ENCODE assay signal across 18 cellular contexts in genomic region chr16:72500545-72500944, GRCh38.
DNase-seq lines count a peak whose midpoint lies in the region; ATAC-seq, FAIRE-seq and TF ChIP-seq lines count a peak whose summit lies in the region.
"Had no signal": no experiment of that assay in that cellular context is flagged by ENCODE, and none has a peak within 500 bp of the region (broad histone marks: within the 10 kb centered on the region; RNA-seq: fewer than 3 reads in every experiment).

No MANE protein-coding gene starts in this region.

- H3K4me2 ChIP-seq in K562 (ENCODE audit: insufficient read depth, low read length), result no peak overlapping the region
- peak overlapping the region; percentile 83 for H3K4me2 ChIP-seq in neural cell (ENCODE audit: low read length)
- H3K4me2 ChIP-seq: A549, BLaER1, GM23338 had no signal

- no peaks in the 10 kb centered on the region for H3K9me3 Mint-ChIP-seq in activated T-helper 17 cell treated with anti-CD3 and anti-CD28 coated beads, Interleukin-2, amount 50 U/mL, for 72 hours
- H3K9me3 Mint-ChIP-seq: CD14-positive monocyte; CD4-positive, alpha-beta memory T cell; GM23338 had no signal

- H3K9me2 ChIP-seq in neural cell (ENCODE audit: insufficient read depth, low read length), result no peaks in the 10 kb centered on the region

- H4K20me1 ChIP-seq in K562 (replicated peaks; ENCODE audit: control insufficient read depth, insufficient read depth, low read length), result no peaks in the 10 kb centered on the region
- no peaks in the 10 kb centered on the region for H4K20me1 ChIP-seq in neural cell (ENCODE audit: insufficient read depth)
- H4K20me1 ChIP-seq: BLaER1 had no signal

- no peaks in the 10 kb centered on the region for H3K4me1 Mint-ChIP-seq in activated T-helper 17 cell treated with anti-CD3 and anti-CD28 coated beads, Interleukin-2, amount 50 U/mL, for 72 hours
- H3K4me1 Mint-ChIP-seq: CD14-positive monocyte had no signal

- no TSS peak for BruUV-seq in K562 (replicated peaks; lab: Mats Ljungman, UMichigan)

- DNase-seq in K562 (ENCODE audit: extremely low read depth in 1 of 4, low spot score in 3 of 4) (no peak), Ammon's horn (ENCODE audit: low spot score) (no peak)
- DNase-seq: AML-193; CD4-positive, alpha-beta memory T cell; DMS153; DMS79; GDM1; HCEC 1CT had no signal

- H3F3A ChIP-seq in neural cell (ENCODE audit: insufficient read depth, low read length, poor library complexity, severe bottlenecking), result peaks cover 9% of the 10 kb centered on the region

- no peaks in the 10 kb centered on the region for H3K27me3 ChIP-seq in K562 (ENCODE audit: control insufficient read depth in 2 of 2, insufficient read depth in 2 of 2, low read length in 2 of 2)
- no peaks in the 10 kb centered on the region for H3K27me3 ChIP-seq in endocrine pancreas (ENCODE audit: control insufficient read depth, insufficient read depth, low read length)
- H3K27me3 ChIP-seq in neural cell (ENCODE audit: insufficient read depth, low read depth, low read length), result no peaks in the 10 kb centered on the region
- H3K27me3 ChIP-seq: BLaER1 had no signal

- no peaks in the 10 kb centered on the region for H3K9me1 ChIP-seq in K562 (ENCODE audit: control insufficient read depth, insufficient read depth, low read length)

- POLR2A ChIA-PET in K562 (lab: Yijun Ruan, JAX), result no interaction called here

- no peaks in the 10 kb centered on the region for H3K36me3 ChIP-seq in K562 (ENCODE audit: control insufficient read depth, insufficient read depth, low read length)
- H3K36me3 ChIP-seq in endocrine pancreas (ENCODE audit: control insufficient read depth, insufficient read depth, low read length), result no peaks in the 10 kb centered on the region
- no peaks in the 10 kb centered on the region for H3K36me3 ChIP-seq in neural cell (ENCODE audit: insufficient read depth, low read length)
- H3K36me3 ChIP-seq: BLaER1 had no signal

- TF ChIP-seq RAD21 in K562 (CRISPR knock-in tag; conservative IDR thresholded peaks at IDR 0.05 in 1 of 2, IDR thresholded peaks at IDR 0.05 in 1 of 2) (no peak), neural cell (conservative IDR thresholded peaks at IDR 0.05) (no peak)

- no peak for TF ChIP-seq CTCF in K562 (IDR thresholded peaks at IDR 0.05 in 2 of 3, conservative IDR thresholded peaks at IDR 0.05 in 1 of 3; ENCODE audit: insufficient read depth in 2 of 3, low read depth in 1 of 3, low read length in 3 of 3)
- TF ChIP-seq CTCF in neural cell (IDR thresholded peaks at IDR 0.05; ENCODE audit: poor library complexity, severe bottlenecking), result no peak

- TF ChIP-seq POLR2A in K562 (conservative IDR thresholded peaks at IDR 0.05), result no peak

- intact Hi-C loops in K562 (cut with micrococcal nuclease), result loop anchor here (5.0 kb wide), 2 partner anchors 347 to 1537 kb away; no protein-coding TSS in a partner anchor

- no peak for TF ChIP-seq EP300 in K562 (IDR thresholded peaks at IDR 0.05; ENCODE audit: low read length)
- TF ChIP-seq EP300 in neural cell (conservative IDR thresholded peaks at IDR 0.05; ENCODE audit: poor library complexity, severe bottlenecking), result peak; percentile 45

- H3K4me3 ChIP-seq in K562 (no peak overlapping the region), endocrine pancreas (ENCODE audit: control insufficient read depth, insufficient read depth, low read length) (peak overlapping the region; percentile 29), neural cell (ENCODE audit: low read length) (peak overlapping the region; percentile 42)
- H3K4me3 ChIP-seq: A549, BLaER1, GM23338 had no signal

- H3K4me3 Mint-ChIP-seq in activated T-helper 17 cell treated with anti-CD3 and anti-CD28 coated beads, Interleukin-2, amount 50 U/mL, for 72 hours, result no peak overlapping the region
- H3K4me3 Mint-ChIP-seq: CD14-positive monocyte; CD4-positive, alpha-beta memory T cell; GM23338 had no signal

- H3K9me3 ChIP-seq in K562 (replicated peaks; ENCODE audit: control insufficient read depth, insufficient read depth, low read depth, low read length) (no peaks in the 10 kb centered on the region), endocrine pancreas (ENCODE audit: control insufficient read depth, low read length) (no peaks in the 10 kb centered on the region), neural cell (ENCODE audit: low read length) (no peaks in the 10 kb centered on the region)
- H3K9me3 ChIP-seq: A549, BLaER1 had no signal

- in situ Hi-C loops in K562 (cut with MboI), result no loop called here

- H3K79me2 ChIP-seq in K562 (ENCODE audit: control insufficient read depth, insufficient read depth, low read length), result no peaks in the 10 kb centered on the region
- peaks cover 44% of the 10 kb centered on the region for H3K79me2 ChIP-seq in neural cell (replicated peaks; ENCODE audit: insufficient read depth, low read length)

- H3K27me3 Mint-ChIP-seq in activated T-helper 17 cell treated with anti-CD3 and anti-CD28 coated beads, Interleukin-2, amount 50 U/mL, for 72 hours, result no peaks in the 10 kb centered on the region

- H3K27ac ChIP-seq in K562 (ENCODE audit: extremely low read depth, low read depth, low read length) (no peak overlapping the region), neural cell (ENCODE audit: low read length) (peak overlapping the region; percentile 97)
- H3K27ac ChIP-seq: A549, BLaER1 had no signal

- H3K36me3 Mint-ChIP-seq in activated T-helper 17 cell treated with anti-CD3 and anti-CD28 coated beads, Interleukin-2, amount 50 U/mL, for 72 hours (ENCODE audit: low read depth), result no peaks in the 10 kb centered on the region
- H3K36me3 Mint-ChIP-seq: CD14-positive monocyte; CD4-positive, alpha-beta memory T cell had no signal

- ATAC-seq in K562 (no peak), GM18858 (IDR thresholded peaks at IDR 0.05; ENCODE audit: unreplicated experiment) (no peak)
- no peak for ATAC-seq in activated T-helper 17 cell treated with anti-CD3 and anti-CD28 coated beads, Interleukin-2, amount 50 U/mL, for 72 hours (replicated peaks)
- ATAC-seq: A549, GM23338 had no signal

- FAIRE-seq in K562 (lab: Jason Lieb, UNC), result no peak
- FAIRE-seq: A549, GM19239, H54 had no signal

- WGBS in K562 (ENCODE audit: insufficient coverage, low coverage, missing lambda C conversion rate), result 54% methylated on average over 5 of the region's 5 CpGs

- H3K4me1 ChIP-seq in K562 (replicated peaks in 1 of 2; ENCODE audit: control insufficient read depth in 2 of 2, insufficient read depth in 2 of 2, low read length in 2 of 2), result no peaks in the 10 kb centered on the region
- no peaks in the 10 kb centered on the region for H3K4me1 ChIP-seq in endocrine pancreas (ENCODE audit: control insufficient read depth, insufficient read depth, low read length)
- H3K4me1 ChIP-seq: A549, BLaER1 had no signal

- no peak overlapping the region for H3K27ac Mint-ChIP-seq in activated T-helper 17 cell treated with anti-CD3 and anti-CD28 coated beads, Interleukin-2, amount 50 U/mL, for 72 hours
- H3K27ac Mint-ChIP-seq: CD14-positive monocyte; CD4-positive, alpha-beta memory T cell; GM23338 had no signal

- H3K9ac ChIP-seq in K562 (ENCODE audit: insufficient read depth in 1 of 2, low read depth in 2 of 2, low read length in 2 of 2) (no peak overlapping the region), endocrine pancreas (ENCODE audit: control insufficient read depth, insufficient read depth, low read length) (no peak overlapping the region), neural cell (ENCODE audit: low read length) (peak overlapping the region; percentile 67)
- H3K9ac ChIP-seq: BLaER1 had no signal

- H2AFZ ChIP-seq in K562 (ENCODE audit: low read depth, low read length) (no peak overlapping the region), neural cell (ENCODE audit: low read depth, low read length) (no peak overlapping the region)
- H2AFZ ChIP-seq: GM23338 had no signal

- CTCF ChIA-PET in K562 (lab: Yijun Ruan, JAX; ENCODE audit: low intra/inter-chr PET ratio), result no interaction called here

TF ChIP-seq in K562, 482 proteins besides CTCF, POLR2A, EP300 and RAD21 (continues in another document):
- TF ChIP-seq RFX1 (IDR thresholded peaks at IDR 0.05), result peak; percentile 31; the same call in 1 of the 2 replicates
- no peak for TF ChIP-seq DPF2 (IDR thresholded peaks at IDR 0.05)
- no peak for TF ChIP-seq E2F6 (IDR thresholded peaks at IDR 0.05; ENCODE audit: borderline replicate concordance in 1 of 2, extremely low read depth in 1 of 2, insufficient read depth in 1 of 2, insufficient read length in 1 of 2, low read depth in 1 of 2, low read length in 1 of 2, poor library complexity in 1 of 2, severe bottlenecking in 1 of 2)

TF ChIP-seq in neural cell, 6 proteins besides CTCF, POLR2A, EP300 and RAD21:
- TF ChIP-seq SMC3 (conservative IDR thresholded peaks at IDR 0.05; ENCODE audit: poor library complexity) (peak; percentile 47), MXI1 (conservative IDR thresholded peaks at IDR 0.05; ENCODE audit: poor library complexity, severe bottlenecking) (no peak)
